In genomic region chr1:99119193-99119592, GRCh38 we compare ENCODE assay signal across 16 cellular contexts.
A peak's percentile ranks its signal among the peaks of the same experiment; 100 is the strongest.
DNase-seq lines count a peak whose midpoint lies in the region; ATAC-seq and TF ChIP-seq lines count a peak whose summit lies in the region.
"Had no signal": no experiment of that assay in that cellular context is flagged by ENCODE, and none has a peak within 500 bp of the region (broad histone marks: within the 10 kb centered on the region; RNA-seq: fewer than 3 reads in every experiment).

No MANE protein-coding gene starts in this region.

- intact Hi-C loops in MCF 10A (cut with micrococcal nuclease), result no loop called here

- no peak overlapping the region for H3K27ac Mint-ChIP-seq in MCF 10A (ENCODE audit: low read depth, unreplicated experiment)

- CTCF ChIA-PET in MCF 10A (lab: Yijun Ruan, JAX), result interaction anchor here (0.7 kb wide), 1 partner anchor 56 kb away, joined by 3 read pairs; no protein-coding TSS in a partner anchor

- no peak overlapping the region for H3K4me3 Mint-ChIP-seq in MCF 10A (ENCODE audit: unreplicated experiment)

- no peaks in the 10 kb centered on the region for H3K36me3 Mint-ChIP-seq in MCF 10A (ENCODE audit: insufficient read depth, unreplicated experiment)

- H3K27me3 Mint-ChIP-seq in MCF 10A (ENCODE audit: insufficient read depth, unreplicated experiment), result no peaks in the 10 kb centered on the region

- TF ChIP-seq CTCF in MCF 10A (IDR thresholded peaks at IDR 0.05; ENCODE audit: unreplicated experiment), result no peak

- H3K4me1 Mint-ChIP-seq in MCF 10A (ENCODE audit: insufficient read depth, unreplicated experiment), result no peaks in the 10 kb centered on the region

- no peak for ATAC-seq in HG03439 (IDR thresholded peaks at IDR 0.05; ENCODE audit: unreplicated experiment)
- ATAC-seq: Right ventricle myocardium inferior had no signal

- H3K9me3 Mint-ChIP-seq in MCF 10A (ENCODE audit: unreplicated experiment), result no peaks in the 10 kb centered on the region

- DNase-seq in H4 (ENCODE audit: low spot score) (peak; percentile 4), NCI-H446 (lab: John Stamatoyannopoulos, UW) (peak; percentile 44 to 93), cerebellum (ENCODE audit: low spot score) (peak; percentile 39), lung microvascular endothelial cell (ENCODE audit: low read depth in 2 of 2) (peak; percentile 0 to 6), GM19240 (ENCODE audit: insufficient read length, low spot score) (no peak), NCI-H524 treated with DMSO at 0.1 percent for 48 hours (lab: John Stamatoyannopoulos, UW) (no peak), MCF 10A (ENCODE audit: unreplicated experiment) (no peak)
- DNase-seq: Caco-2, DMS153, EL, KG1, NCI-H187, NCI-H2171, Peyer's patch had no signal

- POLR2A ChIA-PET in MCF 10A (lab: Yijun Ruan, JAX), result no interaction called here

- BruUV-seq in MCF 10A (replicated peaks; lab: Mats Ljungman, UMichigan), result no TSS peak

Comparison
In these comparisons a context has a peak if more than half of its experiments do, and no peak if none do; other contexts are left out.
1. DNase-seq: peak in H4 (single experiment), NCI-H446 (2 of 2), cerebellum (single experiment) and lung microvascular endothelial cell (2 of 2); none in GM19240 (single experiment), NCI-H524 treated with DMSO at 0.1 percent for 48 hours (single experiment) and MCF 10A (single experiment).